Comparison of ENCODE assay signal across 9 cellular contexts in the genomic region with DNA sequence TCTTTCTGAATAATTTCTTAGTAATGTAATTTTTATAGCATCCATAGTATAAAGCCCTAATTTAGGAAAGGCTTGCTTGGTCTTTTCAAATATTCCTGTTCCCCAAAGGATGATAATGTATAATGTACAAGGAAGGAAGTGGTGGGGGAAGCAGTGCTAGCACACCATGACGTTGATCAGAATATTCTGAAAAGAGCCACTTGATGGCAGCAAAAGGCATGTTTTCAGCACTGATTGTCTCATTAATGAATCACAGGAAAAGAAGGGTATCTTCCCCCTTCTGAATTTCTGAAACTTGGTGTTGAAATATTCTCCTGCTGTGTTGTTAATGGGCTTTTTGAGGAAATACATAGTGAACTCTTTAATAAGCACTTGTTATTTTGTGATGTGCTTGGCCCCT.
DNase-seq lines count a peak whose midpoint lies in the region; ATAC-seq and TF ChIP-seq lines count a peak whose summit lies in the region.
"Had no signal": no experiment of that assay in that cellular context is flagged by ENCODE, and none has a peak within 500 bp of the region (broad histone marks: within the 10 kb centered on the region; RNA-seq: fewer than 3 reads in every experiment).

No MANE protein-coding gene starts in this region.

- H3K4me1 ChIP-seq in mammary epithelial cell (ENCODE audit: insufficient read depth, low read length) = no peaks in the 10 kb centered on the region
- no peaks in the 10 kb centered on the region for H3K4me1 ChIP-seq in left lung
- no peaks in the 10 kb centered on the region for H3K4me1 ChIP-seq in gastroesophageal sphincter

- no peak overlapping the region for H3K4me2 ChIP-seq in mammary epithelial cell (ENCODE audit: insufficient read depth, low read depth, low read length)

- no peak for TF ChIP-seq POLR2A in gastroesophageal sphincter (IDR thresholded peaks at IDR 0.05)

- TF ChIP-seq CTCF in mammary epithelial cell (conservative IDR thresholded peaks at IDR 0.05 in 1 of 2, IDR thresholded peaks at IDR 0.05 in 1 of 2; ENCODE audit: extremely low read depth in 1 of 2, insufficient read depth in 1 of 2, low read depth in 1 of 2, low read length in 2 of 2) (peak; percentile 56 to 62), left lung (IDR thresholded peaks at IDR 0.05) (peak; percentile 21 to 31), gastroesophageal sphincter (IDR thresholded peaks at IDR 0.05) (peak in 2 of 4 experiments; percentile 34 to 35)

- no peak overlapping the region for H3K4me3 ChIP-seq in mammary epithelial cell (replicated peaks in 1 of 3; ENCODE audit: insufficient read depth in 1 of 3, low read depth in 2 of 3, low read length in 3 of 3)
- H3K4me3 ChIP-seq in left lung = no peak overlapping the region
- no peak overlapping the region for H3K4me3 ChIP-seq in gastroesophageal sphincter

- in situ Hi-C loops in mammary epithelial cell (cut with MboI; ENCODE audit: low sequenced_read_pairs in 2 of 2) = loop anchor here in 1 of 2 donors (25.0 kb wide), 1 partner anchor 980 kb away; no protein-coding TSS in a partner anchor

- no peak overlapping the region for H3K9ac ChIP-seq in mammary epithelial cell (ENCODE audit: insufficient read depth, low read length)

- H4K20me1 ChIP-seq in mammary epithelial cell (ENCODE audit: insufficient read depth, low read length) = no peaks in the 10 kb centered on the region

- intact Hi-C loops in mammary epithelial cell (cut with micrococcal nuclease) (loop anchor here (1.0 to 5.0 kb wide), 3 partner anchors 43 to 974 kb away; no protein-coding TSS in a partner anchor), left lung (cut with DNase I) (no loop called here)

- peak; percentile 88 for ATAC-seq in GM21360 (IDR thresholded peaks at IDR 0.05; ENCODE audit: unreplicated experiment)
- ATAC-seq in HG03457 (IDR thresholded peaks at IDR 0.05; ENCODE audit: unreplicated experiment) = peak; percentile 96
- peak; percentile 70 for ATAC-seq in left lung
- no peak for ATAC-seq in gastroesophageal sphincter
- ATAC-seq: effector memory CD8-positive, alpha-beta T cell had no signal

- CTCF ChIA-PET in mammary epithelial cell (lab: Charles Lee; ENCODE audit: low non-redundant PET) = no interaction called here

- WGBS in mammary epithelial cell (ENCODE audit: low coverage, missing lambda C conversion rate) = 0% methylated on average over 1 of the region's 1 CpG
- WGBS in gastroesophageal sphincter (ENCODE audit: low coverage in 1 of 2), 2 donors = 0% methylated on average over 1 of the region's 1 CpG

- TF ChIP-seq EP300 in gastroesophageal sphincter (IDR thresholded peaks at IDR 0.05) = no peak

- DNase-seq in NCI-H748 (lab: John Stamatoyannopoulos, UW; ENCODE audit: unreplicated experiment) (peak; percentile 19), NCI-H748 treated with DMSO at 0.1 percent for 48 hours (lab: John Stamatoyannopoulos, UW) (no peak), NOMO-1 treated with dmso at 0.1 percent for 144 hours (lab: John Stamatoyannopoulos, UW; ENCODE audit: unreplicated experiment) (peak; percentile 31), mammary epithelial cell (peak; percentile 52), left lung (no peak)

- dilution Hi-C loops in mammary epithelial cell (cut with HindIII; ENCODE audit: low sequenced_read_pairs) = no loop called here

- H3K9me3 ChIP-seq in mammary epithelial cell (replicated peaks; ENCODE audit: insufficient read depth, low read length) (no peaks in the 10 kb centered on the region), left lung (no peaks in the 10 kb centered on the region), gastroesophageal sphincter (no peaks in the 10 kb centered on the region)

- H3K36me3 ChIP-seq in mammary epithelial cell (ENCODE audit: insufficient read depth, low read length) (no peaks in the 10 kb centered on the region), left lung (no peaks in the 10 kb centered on the region), gastroesophageal sphincter (no peaks in the 10 kb centered on the region)

- no peaks in the 10 kb centered on the region for H3K27me3 ChIP-seq in mammary epithelial cell (ENCODE audit: insufficient read depth, low read length)
- H3K27me3 ChIP-seq in left lung = no peaks in the 10 kb centered on the region
- H3K27me3 ChIP-seq in gastroesophageal sphincter = no peaks in the 10 kb centered on the region

- H2AFZ ChIP-seq in mammary epithelial cell (ENCODE audit: low read depth, low read length) = no peak overlapping the region

- H3K27ac ChIP-seq in mammary epithelial cell (ENCODE audit: insufficient read depth, low read depth, low read length) (no peak overlapping the region), left lung (no peak overlapping the region), gastroesophageal sphincter (no peak overlapping the region)

- no peaks in the 10 kb centered on the region for H3K79me2 ChIP-seq in mammary epithelial cell (ENCODE audit: insufficient read depth, low read length)

- BruUV-seq in mammary epithelial cell (replicated peaks; lab: Mats Ljungman, UMichigan) = no TSS peak

Comparison
In these comparisons a context has a peak if more than half of its experiments do, and no peak if none do; other contexts are left out.
1. DNase-seq: peak in NCI-H748 (single experiment), NOMO-1 treated with dmso at 0.1 percent for 144 hours (single experiment) and mammary epithelial cell (single experiment); none in NCI-H748 treated with DMSO at 0.1 percent for 48 hours (single experiment) and left lung (0 of 2).